In genomic region chr2:24474053-24474452, GRCh38 we compare ENCODE assay signal across 22 cellular contexts.
"Had no signal": no experiment of that assay in that cellular context is flagged by ENCODE, and none has a peak within 500 bp of the region (broad histone marks: within the 10 kb centered on the region; RNA-seq: fewer than 3 reads in every experiment).

No MANE protein-coding gene starts in this region.

- H3K4me3 ChIP-seq: colonic mucosa, esophagus squamous epithelium, gastroesophageal sphincter, heart left ventricle, hepatocyte, left lung, lower lobe of right lung, mucosa of descending colon had no signal

- H3K27me3 ChIP-seq: colonic mucosa, esophagus squamous epithelium, gastroesophageal sphincter, heart left ventricle, hepatocyte, left lung had no signal

- H3K9me3 ChIP-seq: colonic mucosa, esophagus squamous epithelium, gastroesophageal sphincter, heart left ventricle, left lung, lower lobe of right lung, mucosa of descending colon had no signal

- H3K27ac ChIP-seq: colonic mucosa, esophagus squamous epithelium, gastroesophageal sphincter, heart left ventricle, hepatocyte, left lung, lower lobe of right lung had no signal

- H3K36me3 ChIP-seq: colonic mucosa, esophagus squamous epithelium, gastroesophageal sphincter, heart left ventricle, left lung, lower lobe of right lung had no signal

- H3K4me1 ChIP-seq: colonic mucosa, gastroesophageal sphincter, heart left ventricle, left lung, lower lobe of right lung had no signal

- DNase-seq: colonic mucosa; cortex of kidney; effector CD8-positive, alpha-beta T cell; effector memory CD8-positive, alpha-beta T cell; endodermal cell; esophagus squamous epithelium; foreskin fibroblast; heart left ventricle; hypothalamus; immature natural killer cell; islet precursor cell; kidney; kidney glomerular epithelial cell; left cardiac atrium; left lung; left ventricle myocardium superior; lower lobe of right lung; mesenchymal stem cell; mucosa of descending colon; naive B cell had no signal

- ATAC-seq: effector memory CD8-positive, alpha-beta T cell; gastroesophageal sphincter; heart left ventricle; left cardiac atrium; left lung; lower lobe of right lung; mucosa of descending colon had no signal
